26 cellular contexts compared by ENCODE assay signal in the genomic region with DNA sequence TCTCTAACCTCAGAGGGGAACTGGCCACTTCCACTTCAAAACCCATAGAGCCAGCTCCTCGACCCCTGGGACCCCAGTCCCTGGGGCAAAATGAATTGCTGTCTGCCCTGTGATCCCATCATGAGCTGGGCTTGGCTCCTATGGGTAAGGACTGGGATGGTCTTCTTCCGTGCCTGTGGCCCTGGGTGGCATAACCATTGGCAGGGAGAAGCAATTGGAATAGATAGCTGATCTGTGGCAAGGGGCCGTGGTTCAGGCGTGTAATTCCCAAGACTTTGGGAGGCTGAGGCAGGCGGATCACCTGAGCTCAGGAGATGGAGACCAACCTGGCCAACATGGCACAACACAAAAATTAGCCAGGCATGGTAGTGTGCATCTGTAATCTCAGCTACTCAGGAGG. TPM values are rescaled to one million over a fixed set of nuclear protein-coding genes. Genes with fewer than 3 reads are reported as not detected.
"Had no signal": no experiment of that assay in that cellular context is flagged by ENCODE, and none has a peak within 500 bp of the region (broad histone marks: within the 10 kb centered on the region; RNA-seq: fewer than 3 reads in every experiment).

No MANE protein-coding gene starts in this region.

- H3K4me1 Mint-ChIP-seq: activated CD4-positive, alpha-beta memory T cell treated with anti-CD3 and anti-CD28 coated beads, Interleukin-2, amount 10 ng/mL, durations not matched to agents 7 days and 5 days had no signal

- H3K27ac Mint-ChIP-seq: activated CD4-positive, alpha-beta memory T cell treated with anti-CD3 and anti-CD28 coated beads, Interleukin-2, amount 10 ng/mL, durations not matched to agents 7 days and 5 days; activated naive CD4-positive, alpha-beta T cell treated with anti-CD3 and anti-CD28 coated beads, Interleukin-2, amount 50 U/mL, for 24 hours had no signal

- H3K9me3 Mint-ChIP-seq: activated CD4-positive, alpha-beta memory T cell treated with anti-CD3 and anti-CD28 coated beads, Interleukin-2, amount 10 ng/mL, durations not matched to agents 7 days and 5 days; activated naive CD4-positive, alpha-beta T cell treated with anti-CD3 and anti-CD28 coated beads, Interleukin-2, amount 50 U/mL, for 24 hours had no signal

- H3K4me3 Mint-ChIP-seq: activated CD4-positive, alpha-beta memory T cell treated with anti-CD3 and anti-CD28 coated beads, Interleukin-2, amount 10 ng/mL, durations not matched to agents 7 days and 5 days; activated naive CD4-positive, alpha-beta T cell treated with anti-CD3 and anti-CD28 coated beads, Interleukin-2, amount 50 U/mL, for 24 hours had no signal

- H3K27me3 Mint-ChIP-seq: activated CD4-positive, alpha-beta memory T cell treated with anti-CD3 and anti-CD28 coated beads, Interleukin-2, amount 10 ng/mL, durations not matched to agents 7 days and 5 days; activated naive CD4-positive, alpha-beta T cell treated with anti-CD3 and anti-CD28 coated beads, Interleukin-2, amount 50 U/mL, for 24 hours had no signal

- DNase-seq: activated CD4-positive, alpha-beta memory T cell treated with anti-CD3 and anti-CD28 coated beads, Interleukin-2, amount 10 ng/mL, durations not matched to agents 7 days and 5 days; activated CD4-positive, alpha-beta T cell treated with anti-CD3 and anti-CD28 coated beads, Interleukin-2, amount 50 U/mL, for 1 hour; activated CD4-positive, CD25-positive, alpha-beta regulatory T cell; activated effector memory CD4-positive, alpha-beta T cell treated with Interleukin-2 at 50 U/mL for 16 hours; activated naive CD4-positive, alpha-beta T cell; activated T-cell treated with anti-CD3 and anti-CD28 coated beads for 4 hours; brain microvascular endothelial cell; MM.1S; NCI-H1105; NCI-H1436; NCI-H1694 treated with DMSO at 0.1 percent for 48 hours; NCI-H2029 treated with DMSO at 0.1 percent for 48 hours; NCI-H345; NCI-H510A; NCI-H526 treated with DMSO at 0.1 percent for 48 hours; NCI-H82; OCI-M1; Peyer's patch; Right ventricle myocardium superior; SJCRH30; SK-N-SH; T-helper 1 cell had no signal

RNA-seq across cellular contexts. Expression of a gene that starts 4.3 kb away (rescaled TPM):
- total RNA-seq: SJCRH30 had no signal

RNA-seq across cellular contexts. Expression of a gene that starts 45.4 kb away (rescaled TPM):
- total RNA-seq: cardiac muscle cell, Right ventricle myocardium superior, SJCRH30 had no signal

RNA-seq across cellular contexts. Expression of a gene that starts 53.7 kb away (rescaled TPM):
- total RNA-seq: activated CD4-positive, alpha-beta memory T cell treated with anti-CD3 and anti-CD28 coated beads, Interleukin-2, amount 10 ng/mL, durations not matched to agents 7 days and 5 days; activated CD8-positive, alpha-beta memory T cell treated with anti-CD3 and anti-CD28 coated beads for 36 hours; cardiac muscle cell; SJCRH30; T-helper 2 cell treated with Interferon-gamma antibody and Interleukin-4, amounts not matched to agents 100 ng/mL and 5 ng/mL, for 36 hours had no signal
